In the genomic region with DNA sequence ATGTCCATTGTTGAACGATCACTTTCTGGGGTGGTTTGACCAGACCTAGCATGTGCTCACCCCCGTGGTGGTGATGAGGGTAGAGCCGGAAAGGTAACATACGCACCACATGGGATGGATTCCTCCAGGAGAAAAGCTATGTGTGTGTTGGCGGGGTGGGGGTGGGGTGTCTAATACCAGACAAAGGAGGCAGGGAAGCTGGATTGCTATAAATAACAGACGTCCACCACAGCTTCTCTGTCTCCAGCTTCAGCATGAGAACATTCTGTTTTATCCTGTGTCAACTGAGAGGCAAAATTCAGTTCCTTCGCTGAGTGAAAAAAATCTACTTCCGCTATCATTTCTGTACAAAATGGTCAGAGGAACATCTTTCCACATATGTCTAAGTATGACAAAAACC, we compare ENCODE assay signal across 27 cellular contexts.
"Had no signal": no experiment of that assay in that cellular context is flagged by ENCODE, and none has a peak within 500 bp of the region (broad histone marks: within the 10 kb centered on the region; RNA-seq: fewer than 3 reads in every experiment).

No MANE protein-coding gene starts in this region.

- ATAC-seq: activated CD4-positive, alpha-beta T cell treated with anti-CD3 and anti-CD28 coated beads for 36 hours; Panc1 had no signal

- DNase-seq: activated CD4-positive, alpha-beta memory T cell treated with anti-CD3 and anti-CD28 coated beads, Interleukin-2, amount 10 ng/mL, durations not matched to agents 7 days and 5 days; activated CD4-positive, alpha-beta T cell treated with anti-CD3 and anti-CD28 coated beads for 36 hours; activated CD4-positive, alpha-beta T cell treated with anti-CD3 and anti-CD28 coated beads, Interleukin-2, amount 50 U/mL, for 1 hour; activated CD8-positive, alpha-beta memory T cell treated with anti-CD3 and anti-CD28 coated beads, Interleukin-2, amount 50 U/mL, for 4 hours; activated naive CD4-positive, alpha-beta T cell treated with anti-CD3 and anti-CD28 coated beads, Interleukin-2, amount 50 U/mL, for 16 hours; activated naive CD8-positive, alpha-beta T cell treated with anti-CD3 and anti-CD28 coated beads, Interleukin-2, amount 10 ng/mL, durations not matched to agents 7 days and 5 days; adrenal gland; anterior cingulate cortex; MG63; MV-4-11; NCI-H1092 treated with DMSO at 0.1 percent for 48 hours; NCI-H1417 treated with DMSO at 0.1 percent for 48 hours; NCI-H1694; NCI-H2029 treated with DMSO at 0.1 percent for 48 hours; NCI-H345; NCI-H510A; NCI-H69; NK-92 treated with Interleukin-12 subunit alpha and Interleukin-12 subunit beta, amount 100 ng/mL, for 24 hours; OCI-M1; SHP77 treated with DMSO at 0.1 percent for 48 hours; T-helper 1 cell; WERI-Rb-1 had no signal

- H3K27ac Mint-ChIP-seq: activated CD4-positive, alpha-beta T cell treated with anti-CD3 and anti-CD28 coated beads for 36 hours; activated naive CD8-positive, alpha-beta T cell treated with anti-CD3 and anti-CD28 coated beads, Interleukin-2, amount 10 ng/mL, durations not matched to agents 7 days and 5 days had no signal

- H3K27me3 Mint-ChIP-seq: activated CD4-positive, alpha-beta memory T cell treated with anti-CD3 and anti-CD28 coated beads, Interleukin-2, amount 10 ng/mL, durations not matched to agents 7 days and 5 days had no signal

- H3K36me3 Mint-ChIP-seq: activated naive CD8-positive, alpha-beta T cell treated with anti-CD3 and anti-CD28 coated beads, Interleukin-2, amount 10 ng/mL, durations not matched to agents 7 days and 5 days had no signal

- H3K9me3 ChIP-seq: adrenal gland, breast epithelium had no signal

- H3K4me3 Mint-ChIP-seq: activated CD4-positive, alpha-beta memory T cell treated with anti-CD3 and anti-CD28 coated beads, Interleukin-2, amount 10 ng/mL, durations not matched to agents 7 days and 5 days; activated CD4-positive, alpha-beta T cell treated with anti-CD3 and anti-CD28 coated beads for 36 hours; activated naive CD8-positive, alpha-beta T cell treated with anti-CD3 and anti-CD28 coated beads, Interleukin-2, amount 10 ng/mL, durations not matched to agents 7 days and 5 days had no signal

- H3K4me3 ChIP-seq: adrenal gland, breast epithelium, MG63, SK-N-MC had no signal

- H3K9ac ChIP-seq: KMS-11 had no signal

- H3K36me3 ChIP-seq: adrenal gland, breast epithelium, MG63, WERI-Rb-1 had no signal

- H3K27me3 ChIP-seq: adrenal gland, breast epithelium, MG63 had no signal

- H3K4me2 ChIP-seq: KMS-11 had no signal

- H3K4me1 Mint-ChIP-seq: activated naive CD8-positive, alpha-beta T cell treated with anti-CD3 and anti-CD28 coated beads, Interleukin-2, amount 10 ng/mL, durations not matched to agents 7 days and 5 days had no signal

- H3K9me3 Mint-ChIP-seq: activated naive CD8-positive, alpha-beta T cell treated with anti-CD3 and anti-CD28 coated beads, Interleukin-2, amount 10 ng/mL, durations not matched to agents 7 days and 5 days had no signal

- H3K4me1 ChIP-seq: adrenal gland, breast epithelium had no signal

- H3K27ac ChIP-seq: adrenal gland, breast epithelium, KMS-11, RWPE1, SK-N-MC, WERI-Rb-1 had no signal
